In genomic region chr22:42934338-42934737, GRCh38 we compare ENCODE assay signal across 1 cellular context.
TF ChIP-seq lines count a peak whose summit lies in the region.

No MANE protein-coding gene starts in this region.

TF ChIP-seq in HepG2, 621 proteins besides CTCF, POLR2A, EP300 and RAD21 (continued from another document):
- TF ChIP-seq ZNF687 (CRISPR knock-in tag; IDR thresholded peaks at IDR 0.05) (peak; percentile 37; the same call in 1 of the 2 replicates), ZBTB20 (CRISPR knock-in tag; IDR thresholded peaks at IDR 0.05; ENCODE audit: borderline replicate concordance, low read depth) (no peak), ZNF18 (CRISPR knock-in tag; IDR thresholded peaks at IDR 0.05; ENCODE audit: insufficient replicate concordance) (no peak), ZNF318 (CRISPR knock-in tag; IDR thresholded peaks at IDR 0.05) (no peak), ZNF615 (CRISPR knock-in tag; IDR thresholded peaks at IDR 0.05; ENCODE audit: borderline replicate concordance) (no peak), NAIF1 (CRISPR knock-in tag; IDR thresholded peaks at IDR 0.05; ENCODE audit: borderline replicate concordance) (no peak), ZNF501 (CRISPR knock-in tag; IDR thresholded peaks at IDR 0.05) (no peak), NCOA1 (CRISPR knock-in tag; IDR thresholded peaks at IDR 0.05) (no peak), NFE2L1 (CRISPR knock-in tag; IDR thresholded peaks at IDR 0.05; ENCODE audit: borderline replicate concordance) (no peak), RBM22 (optimal IDR thresholded peaks at IDR 0.05; ENCODE audit: low read length) (peak; percentile 53), TGIF2 (CRISPR knock-in tag; IDR thresholded peaks at IDR 0.05) (no peak), CC2D1A (CRISPR knock-in tag; IDR thresholded peaks at IDR 0.05) (no peak)
